1 cellular context compared by ENCODE assay signal in the genomic region with DNA sequence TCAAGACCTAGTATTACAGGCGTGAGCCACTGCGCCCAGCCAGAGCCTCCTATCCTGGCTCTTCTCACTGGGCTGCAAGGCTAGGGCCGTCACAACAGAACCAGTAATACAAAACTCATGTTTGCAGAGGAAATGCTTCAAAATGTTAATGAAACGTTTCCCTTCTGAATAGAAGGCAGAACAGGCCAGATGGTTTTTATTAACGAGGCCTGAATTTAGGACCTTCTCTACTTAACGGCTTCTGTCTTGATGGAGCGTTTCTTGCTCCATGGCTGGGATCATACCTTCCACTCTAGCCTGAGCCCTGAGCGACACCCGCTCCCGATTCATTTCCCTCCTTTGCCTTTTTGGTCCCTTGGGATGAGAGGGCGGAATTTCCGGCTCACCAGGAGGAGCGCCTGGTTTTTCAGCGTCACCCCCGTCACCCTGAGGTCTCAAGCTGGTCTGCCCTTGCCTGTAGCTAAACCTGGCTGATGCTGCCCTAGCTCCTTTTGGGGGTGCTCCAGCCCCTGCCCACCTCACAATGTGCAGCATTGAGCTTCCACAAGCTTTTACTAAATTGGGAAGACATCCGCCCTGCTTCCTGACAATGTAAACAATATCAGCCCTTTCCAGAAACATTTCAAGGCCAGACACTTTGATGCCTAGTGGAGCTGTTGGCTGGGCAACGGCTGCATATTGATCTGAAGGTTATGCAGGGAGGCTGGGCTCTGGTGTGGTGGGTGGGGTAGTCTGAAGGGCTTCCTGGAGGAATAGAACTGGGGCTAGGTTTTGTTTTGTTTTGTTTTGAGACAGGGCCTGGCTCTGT.
TF ChIP-seq lines count a peak whose summit lies in the region.

No MANE protein-coding gene starts in this region.

TF ChIP-seq in IMR-90, 13 proteins besides CTCF, POLR2A, EP300 and RAD21:
- TF ChIP-seq SMC3 (IDR thresholded peaks at IDR 0.05; ENCODE audit: low read depth, low read length) (no peak), BHLHE40 (IDR thresholded peaks at IDR 0.05; ENCODE audit: low read depth, low read length) (no peak), CHD1 (IDR thresholded peaks at IDR 0.05; ENCODE audit: low read depth, low read length) (no peak), RCOR1 (IDR thresholded peaks at IDR 0.05; ENCODE audit: insufficient replicate concordance, low read length) (no peak), RFX5 (IDR thresholded peaks at IDR 0.05; ENCODE audit: low read depth, low read length) (no peak), MXI1 (IDR thresholded peaks at IDR 0.05; ENCODE audit: borderline replicate concordance, low read depth, low read length) (no peak), FOS (IDR thresholded peaks at IDR 0.05; ENCODE audit: low read depth, low read length) (no peak), CEBPB (IDR thresholded peaks at IDR 0.05; ENCODE audit: low read depth, low read length) (no peak), NFE2L2 (IDR thresholded peaks at IDR 0.05; ENCODE audit: low read depth, low read length) (no peak), MAZ (IDR thresholded peaks at IDR 0.05; ENCODE audit: borderline replicate concordance, low read depth, low read length) (no peak), MAFK (IDR thresholded peaks at IDR 0.05; ENCODE audit: low read depth, low read length) (no peak)
- TF ChIP-seq, protein P1, sequence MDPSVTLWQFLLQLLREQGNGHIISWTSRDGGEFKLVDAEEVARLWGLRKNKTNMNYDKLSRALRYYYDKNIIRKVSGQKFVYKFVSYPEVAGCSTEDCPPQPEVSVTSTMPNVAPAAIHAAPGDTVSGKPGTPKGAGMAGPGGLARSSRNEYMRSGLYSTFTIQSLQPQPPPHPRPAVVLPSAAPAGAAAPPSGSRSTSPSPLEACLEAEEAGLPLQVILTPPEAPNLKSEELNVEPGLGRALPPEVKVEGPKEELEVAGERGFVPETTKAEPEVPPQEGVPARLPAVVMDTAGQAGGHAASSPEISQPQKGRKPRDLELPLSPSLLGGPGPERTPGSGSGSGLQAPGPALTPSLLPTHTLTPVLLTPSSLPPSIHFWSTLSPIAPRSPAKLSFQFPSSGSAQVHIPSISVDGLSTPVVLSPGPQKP (IDR thresholded peaks at IDR 0.05; ENCODE audit: borderline replicate concordance, low read depth, low read length): no peak
- TF ChIP-seq, protein P2, sequence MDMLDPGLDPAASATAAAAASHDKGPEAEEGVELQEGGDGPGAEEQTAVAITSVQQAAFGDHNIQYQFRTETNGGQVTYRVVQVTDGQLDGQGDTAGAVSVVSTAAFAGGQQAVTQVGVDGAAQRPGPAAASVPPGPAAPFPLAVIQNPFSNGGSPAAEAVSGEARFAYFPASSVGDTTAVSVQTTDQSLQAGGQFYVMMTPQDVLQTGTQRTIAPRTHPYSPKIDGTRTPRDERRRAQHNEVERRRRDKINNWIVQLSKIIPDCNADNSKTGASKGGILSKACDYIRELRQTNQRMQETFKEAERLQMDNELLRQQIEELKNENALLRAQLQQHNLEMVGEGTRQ (IDR thresholded peaks at IDR 0.05; ENCODE audit: low read depth, low read length): no peak
TF ChIP-seq in IMR-90: peak in this region for 0.
